In genomic region chr14:77109656-77110055, GRCh38 we compare ENCODE assay signal across 22 cellular contexts. TPM values are rescaled to one million over a fixed set of nuclear protein-coding genes. Genes with fewer than 3 reads are reported as not detected.
DNase-seq lines count a peak whose midpoint lies in the region; ATAC-seq and TF ChIP-seq lines count a peak whose summit lies in the region.
"Had no signal": no experiment of that assay in that cellular context is flagged by ENCODE, and none has a peak within 500 bp of the region (broad histone marks: within the 10 kb centered on the region; RNA-seq: fewer than 3 reads in every experiment).

No MANE protein-coding gene starts in this region.

- ATAC-seq in HG02623 (IDR thresholded peaks at IDR 0.05; ENCODE audit: unreplicated experiment), result no peak
- ATAC-seq: activated T-cell treated with anti-CD3 and anti-CD28 coated beads, Interleukin-2, amount 50 U/mL, for 4 hours; naive thymus-derived CD8-positive, alpha-beta T cell had no signal

- TF ChIP-seq CTCF in A673 (conservative IDR thresholded peaks at IDR 0.05; ENCODE audit: low read depth, low read length), result no peak
- no peak for TF ChIP-seq CTCF in glutamatergic neuron (IDR thresholded peaks at IDR 0.05; ENCODE audit: partially characterized antibody, unreplicated experiment)
- no peak for TF ChIP-seq CTCF in prostate gland (IDR thresholded peaks at IDR 0.05)

- H3K4me1 Mint-ChIP-seq in glutamatergic neuron (ENCODE audit: low read depth, unreplicated experiment), result peaks cover 33% of the 10 kb centered on the region
- H3K4me1 Mint-ChIP-seq: activated CD4-positive, alpha-beta memory T cell treated with anti-CD3 and anti-CD28 coated beads, Interleukin-2, amount 10 ng/mL, durations not matched to agents 7 days and 5 days had no signal

- H3K27ac ChIP-seq in A673 (ENCODE audit: low read depth, low read length, poor library complexity, severe bottlenecking) (peak overlapping the region; percentile 92), prostate gland (peak overlapping the region; percentile 79 to 85)

- CTCF ChIA-PET in A673 (lab: Charles Lee), result interaction anchor here (0.8 kb wide), 1 partner anchor 15 kb away, joined by 3 read pairs; no protein-coding TSS in a partner anchor

- no peaks in the 10 kb centered on the region for H3K27me3 ChIP-seq in A673 (replicated peaks; ENCODE audit: insufficient read depth, low read depth, low read length, poor library complexity)
- no peaks in the 10 kb centered on the region for H3K27me3 ChIP-seq in prostate gland (replicated peaks; ENCODE audit: insufficient read depth)

- peak overlapping the region; percentile 80 for H3K27ac Mint-ChIP-seq in glutamatergic neuron (ENCODE audit: unreplicated experiment)
- H3K27ac Mint-ChIP-seq: activated CD4-positive, alpha-beta memory T cell treated with anti-CD3 and anti-CD28 coated beads, Interleukin-2, amount 10 ng/mL, durations not matched to agents 7 days and 5 days; naive thymus-derived CD8-positive, alpha-beta T cell; T-helper 1 cell treated with Interleukin-12 subunit alpha and Interleukin-12 subunit beta and Interleukin-4 antibody, amounts not matched to agents 30 μg/mL and 1 μg/mL, for 36 hours had no signal

- peaks cover 4% of the 10 kb centered on the region for H3K27me3 Mint-ChIP-seq in glutamatergic neuron (ENCODE audit: unreplicated experiment)
- H3K27me3 Mint-ChIP-seq: activated CD4-positive, alpha-beta memory T cell treated with anti-CD3 and anti-CD28 coated beads, Interleukin-2, amount 10 ng/mL, durations not matched to agents 7 days and 5 days; naive thymus-derived CD8-positive, alpha-beta T cell had no signal

- TF ChIP-seq POLR2A in prostate gland (IDR thresholded peaks at IDR 0.05), result no peak

- H3K36me3 ChIP-seq in A673 (ENCODE audit: insufficient read depth, low read length, poor library complexity, severe bottlenecking) (peaks cover 48% of the 10 kb centered on the region), prostate gland (peaks cover 9 to 14% of the 10 kb centered on the region in 2 donors)

- H3K4me1 ChIP-seq in A673 (ENCODE audit: insufficient read depth, low read length, poor library complexity, severe bottlenecking) (peaks cover 34% of the 10 kb centered on the region), prostate gland (replicated peaks) (peaks cover 19% of the 10 kb centered on the region)

- DNase-seq in A673 (ENCODE audit: low spot score) (no peak), NCI-H524 treated with DMSO at 0.1 percent for 48 hours (lab: John Stamatoyannopoulos, UW) (peak; percentile 91), glutamatergic neuron (no peak), prostate gland (ENCODE audit: low spot score) (no peak), NCI-H446 treated with DMSO at 0.1 percent for 48 hours (lab: John Stamatoyannopoulos, UW) (no peak), ureter (ENCODE audit: low spot score) (no peak)
- no peak for DNase-seq in stimulated activated CD4-positive, alpha-beta T cell treated with anti-CD3 and anti-CD28 coated beads, Interleukin-15, amount 100 ng/mL, for 24 hours
- DNase-seq: activated CD4-positive, alpha-beta memory T cell treated with anti-CD3 and anti-CD28 coated beads, Interleukin-2, amount 10 ng/mL, durations not matched to agents 7 days and 5 days; activated naive CD4-positive, alpha-beta T cell treated with anti-CD3 and anti-CD28 coated beads, Interleukin-2, amount 50 U/mL, for 16 hours; activated T-cell treated with anti-CD3 and anti-CD28 coated beads, Interleukin-2, amount 50 U/mL, for 4 hours; naive thymus-derived CD8-positive, alpha-beta T cell; NCI-H1694 treated with DMSO at 0.1 percent for 48 hours; Right ventricle myocardium superior; stimulated activated CD4-positive, alpha-beta T cell treated with anti-CD3 and anti-CD28 coated beads, Interleukin-4, amount 100 ng/mL, for 4 hours had no signal

- H3K36me3 Mint-ChIP-seq in glutamatergic neuron (ENCODE audit: unreplicated experiment), result no peaks in the 10 kb centered on the region

- intact Hi-C loops in A673 (cut with micrococcal nuclease; ENCODE audit: unreplicated experiment), result no loop called here
- intact Hi-C loops in prostate gland (cut with DNase I), result no loop called here

- H3K9me3 ChIP-seq in A673 (ENCODE audit: low read depth, low read length, poor library complexity, severe bottlenecking) (no peaks in the 10 kb centered on the region), prostate gland (no peaks in the 10 kb centered on the region)

- H3K9me3 Mint-ChIP-seq in glutamatergic neuron (ENCODE audit: unreplicated experiment), result no peaks in the 10 kb centered on the region
- H3K9me3 Mint-ChIP-seq: activated CD4-positive, alpha-beta memory T cell treated with anti-CD3 and anti-CD28 coated beads, Interleukin-2, amount 10 ng/mL, durations not matched to agents 7 days and 5 days; activated T-cell treated with anti-CD3 and anti-CD28 coated beads, Interleukin-2, amount 50 U/mL, for 4 hours; naive thymus-derived CD8-positive, alpha-beta T cell; T-helper 1 cell treated with Interleukin-12 subunit alpha and Interleukin-12 subunit beta and Interleukin-4 antibody, amounts not matched to agents 30 μg/mL and 1 μg/mL, for 36 hours had no signal

- POLR2A ChIA-PET in A673 (lab: Charles Lee; ENCODE audit: low non-redundant PET), result no interaction called here

- WGBS in prostate gland, result 28% methylated on average over 6 of the region's 6 CpGs

- H3K4me3 ChIP-seq in A673 (ENCODE audit: low read depth, low read length, poor library complexity, severe bottlenecking), result no peak overlapping the region
- H3K4me3 ChIP-seq in prostate gland, result no peak overlapping the region
- H3K4me3 ChIP-seq: coronary artery, lung, skin epidermis had no signal

- no TSS peak for BruUV-seq in A673 (replicated peaks; lab: Mats Ljungman, UMichigan)

- no peak overlapping the region for H3K4me3 Mint-ChIP-seq in glutamatergic neuron (ENCODE audit: unreplicated experiment)
- H3K4me3 Mint-ChIP-seq: activated CD4-positive, alpha-beta memory T cell treated with anti-CD3 and anti-CD28 coated beads, Interleukin-2, amount 10 ng/mL, durations not matched to agents 7 days and 5 days; activated T-cell treated with anti-CD3 and anti-CD28 coated beads, Interleukin-2, amount 50 U/mL, for 4 hours; naive thymus-derived CD8-positive, alpha-beta T cell; T-helper 1 cell treated with Interleukin-12 subunit alpha and Interleukin-12 subunit beta and Interleukin-4 antibody, amounts not matched to agents 30 μg/mL and 1 μg/mL, for 36 hours had no signal

RNA-seq across cellular contexts. Expression of gene CIPC, which starts 11.6 kb away (rescaled TPM):
- total RNA-seq in A673 (2021) (24.8 and 31.1 TPM in 2 replicates), glutamatergic neuron (ENCODE audit: unreplicated experiment) (22.3 TPM), prostate gland (10 to 100 TPM; 45.1 to 63.3 TPM), ureter (39.5 TPM)

RNA-seq across cellular contexts. Expression of gene ZDHHC22, which starts 31.9 kb away (rescaled TPM):
- 0.09 and 0.60 TPM in 2 replicates for total RNA-seq in A673 (2021)
- total RNA-seq in glutamatergic neuron (ENCODE audit: unreplicated experiment), result 77.3 TPM
- total RNA-seq in prostate gland, result under 1 TPM in 1 of 2 donors, not detected in 1; 0.11 TPM
- not detected for total RNA-seq in ureter
- total RNA-seq: activated CD4-positive, alpha-beta memory T cell treated with anti-CD3 and anti-CD28 coated beads, Interleukin-2, amount 10 ng/mL, durations not matched to agents 7 days and 5 days; activated T-cell treated with anti-CD3 and anti-CD28 coated beads, Interleukin-2, amount 50 U/mL, for 4 hours; epithelial cell of proximal tubule; lung; MCF 10A; naive thymus-derived CD8-positive, alpha-beta T cell; NCI-H460; Right ventricle myocardium superior had no signal

Comparison
In these comparisons a context has a peak if more than half of its experiments do, and no peak if none do; other contexts are left out.
1. RNA of gene ZDHHC22, which starts 31.9 kb away (total RNA-seq): 77.3 TPM in glutamatergic neuron (single experiment); 0.09 to 0.60 TPM in A673, 0.11 TPM in prostate gland and not detected in ureter (single experiment); every median in the first group is over 10 times any median in the second.